ENCODE assay signal across 2 cellular contexts in the genomic region with DNA sequence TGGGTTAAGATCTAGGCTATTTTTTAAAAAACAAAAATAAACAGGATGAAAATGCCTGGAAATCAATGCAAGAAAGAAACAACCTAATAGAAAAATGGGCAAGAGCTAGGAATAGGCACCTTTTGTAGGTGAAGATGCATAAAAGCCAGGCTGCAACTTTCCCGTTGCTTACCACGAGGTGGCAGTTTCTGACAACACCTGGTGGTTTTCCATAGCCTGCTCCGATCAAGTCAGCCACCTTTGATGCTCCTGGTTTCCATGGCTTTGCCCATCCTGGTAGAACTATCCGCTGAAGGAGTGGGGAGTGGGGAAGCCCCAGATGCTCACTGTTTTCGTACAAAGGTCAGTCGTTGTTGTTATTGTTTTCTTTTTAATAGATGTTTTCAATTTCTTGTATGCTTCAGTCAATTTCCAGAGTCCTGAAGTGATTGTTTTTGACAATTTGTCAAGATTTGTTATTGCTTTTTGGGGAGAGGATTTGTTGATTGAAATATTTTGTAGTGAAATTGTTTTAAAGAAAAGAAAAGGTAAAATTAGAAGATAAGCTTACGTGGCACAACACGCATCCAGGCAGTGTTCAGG.
TF ChIP-seq lines count a peak whose summit lies in the region.

No MANE protein-coding gene starts in this region.

TF ChIP-seq in GM12878, 131 proteins besides CTCF, POLR2A, EP300 and RAD21:
- peak; percentile 60 for TF ChIP-seq SMC3 (IDR thresholded peaks at IDR 0.05; ENCODE audit: borderline replicate concordance, low read length)
- no peak for TF ChIP-seq MTA3 (IDR thresholded peaks at IDR 0.05; ENCODE audit: borderline replicate concordance, low read length)
- no peak for TF ChIP-seq SMAD5 (IDR thresholded peaks at IDR 0.05; ENCODE audit: low read depth)

TF ChIP-seq in neural cell, 6 proteins besides CTCF, POLR2A, EP300 and RAD21:
- TF ChIP-seq TAF1 (IDR thresholded peaks at IDR 0.05; ENCODE audit: low read depth) (no peak), SMC3 (conservative IDR thresholded peaks at IDR 0.05; ENCODE audit: poor library complexity) (peak; percentile 68)
